4 cellular contexts compared by ENCODE assay signal in the genomic region with DNA sequence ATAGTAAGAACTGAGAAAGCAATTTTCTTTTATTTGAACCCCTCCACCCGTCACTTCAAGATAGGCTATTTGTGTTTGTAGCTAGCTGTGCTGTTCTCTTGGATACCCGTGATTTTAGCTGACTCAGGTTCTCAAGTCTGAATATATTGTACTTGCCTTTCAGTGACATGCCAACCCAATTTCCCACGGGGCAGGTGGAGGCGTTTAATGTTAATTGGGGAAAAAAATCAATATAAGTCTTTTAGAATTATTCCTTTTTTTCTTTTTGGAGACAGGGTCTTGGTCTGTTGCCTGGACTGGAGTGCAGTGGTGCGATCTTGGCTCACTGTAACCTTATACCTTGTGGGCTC.
A peak's percentile ranks its signal among the peaks of the same experiment; 100 is the strongest.
TF ChIP-seq lines count a peak whose summit lies in the region.

No MANE protein-coding gene starts in this region.

TF ChIP-seq in A549, 52 proteins besides CTCF, POLR2A, EP300 and RAD21:
- peak; percentile 63 for TF ChIP-seq MAFK (IDR thresholded peaks at IDR 0.05; ENCODE audit: partially characterized antibody)
- TF ChIP-seq, protein P1, sequence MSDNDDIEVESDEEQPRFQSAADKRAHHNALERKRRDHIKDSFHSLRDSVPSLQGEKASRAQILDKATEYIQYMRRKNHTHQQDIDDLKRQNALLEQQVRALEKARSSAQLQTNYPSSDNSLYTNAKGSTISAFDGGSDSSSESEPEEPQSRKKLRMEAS (IDR thresholded peaks at IDR 0.05) = no peak

TF ChIP-seq in GM23338, 12 proteins besides CTCF, POLR2A, EP300 and RAD21 (continues in another document):
- TF ChIP-seq EZH2 (IDR thresholded peaks at IDR 0.05; ENCODE audit: low read depth, unreplicated experiment) (no peak), CREB1 (CRISPR knock-in tag; IDR thresholded peaks at IDR 0.05; ENCODE audit: low read depth) (no peak), ZNF114 (CRISPR knock-in tag; IDR thresholded peaks at IDR 0.05) (no peak)
- TF ChIP-seq, protein P2, sequence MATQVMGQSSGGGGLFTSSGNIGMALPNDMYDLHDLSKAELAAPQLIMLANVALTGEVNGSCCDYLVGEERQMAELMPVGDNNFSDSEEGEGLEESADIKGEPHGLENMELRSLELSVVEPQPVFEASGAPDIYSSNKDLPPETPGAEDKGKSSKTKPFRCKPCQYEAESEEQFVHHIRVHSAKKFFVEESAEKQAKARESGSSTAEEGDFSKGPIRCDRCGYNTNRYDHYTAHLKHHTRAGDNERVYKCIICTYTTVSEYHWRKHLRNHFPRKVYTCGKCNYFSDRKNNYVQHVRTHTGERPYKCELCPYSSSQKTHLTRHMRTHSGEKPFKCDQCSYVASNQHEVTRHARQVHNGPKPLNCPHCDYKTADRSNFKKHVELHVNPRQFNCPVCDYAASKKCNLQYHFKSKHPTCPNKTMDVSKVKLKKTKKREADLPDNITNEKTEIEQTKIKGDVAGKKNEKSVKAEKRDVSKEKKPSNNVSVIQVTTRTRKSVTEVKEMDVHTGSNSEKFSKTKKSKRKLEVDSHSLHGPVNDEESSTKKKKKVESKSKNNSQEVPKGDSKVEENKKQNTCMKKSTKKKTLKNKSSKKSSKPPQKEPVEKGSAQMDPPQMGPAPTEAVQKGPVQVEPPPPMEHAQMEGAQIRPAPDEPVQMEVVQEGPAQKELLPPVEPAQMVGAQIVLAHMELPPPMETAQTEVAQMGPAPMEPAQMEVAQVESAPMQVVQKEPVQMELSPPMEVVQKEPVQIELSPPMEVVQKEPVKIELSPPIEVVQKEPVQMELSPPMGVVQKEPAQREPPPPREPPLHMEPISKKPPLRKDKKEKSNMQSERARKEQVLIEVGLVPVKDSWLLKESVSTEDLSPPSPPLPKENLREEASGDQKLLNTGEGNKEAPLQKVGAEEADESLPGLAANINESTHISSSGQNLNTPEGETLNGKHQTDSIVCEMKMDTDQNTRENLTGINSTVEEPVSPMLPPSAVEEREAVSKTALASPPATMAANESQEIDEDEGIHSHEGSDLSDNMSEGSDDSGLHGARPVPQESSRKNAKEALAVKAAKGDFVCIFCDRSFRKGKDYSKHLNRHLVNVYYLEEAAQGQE (IDR thresholded peaks at IDR 0.05; ENCODE audit: unreplicated experiment) = no peak

TF ChIP-seq in H1, 55 proteins besides CTCF, POLR2A, EP300 and RAD21:
- TF ChIP-seq SP4 (IDR thresholded peaks at IDR 0.05; ENCODE audit: low read length) (no peak), SP1 (IDR thresholded peaks at IDR 0.05; ENCODE audit: low read depth, low read length) (no peak), MAFK (IDR thresholded peaks at IDR 0.05; ENCODE audit: low read depth, low read length) (0 out of 2 replicates have a peak, but pooled peaks have one; percentile 37)

TF ChIP-seq in GM12891, 5 proteins besides CTCF, POLR2A, EP300 and RAD21:
- TF ChIP-seq TAF1 (IDR thresholded peaks at IDR 0.05; ENCODE audit: low read depth, low read length) (no peak), POLR2AphosphoS5 (IDR thresholded peaks at IDR 0.05; ENCODE audit: low read depth, low read length) (no peak), POU2F2 (IDR thresholded peaks at IDR 0.05; ENCODE audit: low read depth, low read length) (no peak), SPI1 (IDR thresholded peaks at IDR 0.05; ENCODE audit: low read depth, low read length) (no peak), PAX5 (IDR thresholded peaks at IDR 0.05; ENCODE audit: insufficient read depth, low read length, severe bottlenecking) (no peak)
